In genomic region chr4:76058888-76059426, GRCh38 we compare ENCODE assay signal across 14 cellular contexts. TPM values are rescaled to one million over a fixed set of nuclear protein-coding genes. Genes with fewer than 3 reads are reported as not detected.
DNase-seq lines count a peak whose midpoint lies in the region; ATAC-seq and TF ChIP-seq lines count a peak whose summit lies in the region.
"Had no signal": no experiment of that assay in that cellular context is flagged by ENCODE, and none has a peak within 500 bp of the region (broad histone marks: within the 10 kb centered on the region; RNA-seq: fewer than 3 reads in every experiment).

No MANE protein-coding gene starts in this region.

- peak overlapping the region; percentile 93 for H3K27ac Mint-ChIP-seq in activated T-cell treated with anti-CD3 and anti-CD28 coated beads, Interleukin-2, amount 50 U/mL, for 72 hours
- H3K27ac Mint-ChIP-seq in stimulated activated naive B cell treated with anti-CD40 and anti-IgM and Interleukin-4, amounts not matched to agents 10 μg/mL and 1 μg/mL and 100 μg/mL, for 72 hours: peak overlapping the region; percentile 25
- H3K27ac Mint-ChIP-seq: endodermal cell had no signal

- ATAC-seq in activated T-cell treated with anti-CD3 and anti-CD28 coated beads, Interleukin-2, amount 50 U/mL, for 72 hours (replicated peaks in 1 of 2): peak in 1 of 2 donors; percentile 2
- ATAC-seq in RWPE2 (ENCODE audit: low read depth): no peak
- no peak for ATAC-seq in stimulated activated naive B cell treated with anti-CD40 and anti-IgM and Interleukin-4, amounts not matched to agents 10 μg/mL and 1 μg/mL and 100 μg/mL, for 72 hours (replicated peaks)

- peaks cover 59% of the 10 kb centered on the region for H3K27me3 Mint-ChIP-seq in activated T-cell treated with anti-CD3 and anti-CD28 coated beads, Interleukin-2, amount 50 U/mL, for 72 hours (ENCODE audit: low read depth)
- H3K27me3 Mint-ChIP-seq in stimulated activated naive B cell treated with anti-CD40 and anti-IgM and Interleukin-4, amounts not matched to agents 10 μg/mL and 1 μg/mL and 100 μg/mL, for 72 hours: no peaks in the 10 kb centered on the region

- H3K4me3 ChIP-seq in RWPE2 (ENCODE audit: severe bottlenecking): no peak overlapping the region
- no peak overlapping the region for H3K4me3 ChIP-seq in colonic mucosa
- H3K4me3 ChIP-seq: skin epidermis had no signal

- no peaks in the 10 kb centered on the region for H3K36me3 Mint-ChIP-seq in activated T-cell treated with anti-CD3 and anti-CD28 coated beads, Interleukin-2, amount 50 U/mL, for 72 hours (ENCODE audit: insufficient read depth in 2 of 2)
- peaks cover 0 to 2% of the 10 kb centered on the region in 2 donors for H3K36me3 Mint-ChIP-seq in stimulated activated naive B cell treated with anti-CD40 and anti-IgM and Interleukin-4, amounts not matched to agents 10 μg/mL and 1 μg/mL and 100 μg/mL, for 72 hours
- H3K36me3 Mint-ChIP-seq: activated naive CD4-positive, alpha-beta T cell treated with anti-CD3 and anti-CD28 coated beads, Interleukin-2, amount 50 U/mL, for 72 hours had no signal

- H3K27ac ChIP-seq in RWPE2 (ENCODE audit: poor library complexity, severe bottlenecking) (peak overlapping the region; percentile 67), colonic mucosa (no peak overlapping the region)
- H3K27ac ChIP-seq: skin epidermis had no signal

- no peaks in the 10 kb centered on the region for H3K9me3 ChIP-seq in RWPE2 (ENCODE audit: severe bottlenecking)
- H3K9me3 ChIP-seq in colonic mucosa: no peaks in the 10 kb centered on the region

- no peak overlapping the region for H3K9ac ChIP-seq in colonic mucosa (ENCODE audit: low read depth in 2 of 2, low read length in 2 of 2)

- intact Hi-C loops in colonic mucosa (cut with DNase I): no loop called here

- H3K4me1 Mint-ChIP-seq in activated T-cell treated with anti-CD3 and anti-CD28 coated beads, Interleukin-2, amount 50 U/mL, for 72 hours (ENCODE audit: low read depth): peaks cover 74% of the 10 kb centered on the region
- H3K4me1 Mint-ChIP-seq in stimulated activated naive B cell treated with anti-CD40 and anti-IgM and Interleukin-4, amounts not matched to agents 10 μg/mL and 1 μg/mL and 100 μg/mL, for 72 hours: peaks cover 40 to 64% of the 10 kb centered on the region in 2 donors

- peak overlapping the region; percentile 63 to 70 for H3K4me3 Mint-ChIP-seq in activated T-cell treated with anti-CD3 and anti-CD28 coated beads, Interleukin-2, amount 50 U/mL, for 72 hours
- no peak overlapping the region for H3K4me3 Mint-ChIP-seq in stimulated activated naive B cell treated with anti-CD40 and anti-IgM and Interleukin-4, amounts not matched to agents 10 μg/mL and 1 μg/mL and 100 μg/mL, for 72 hours
- H3K4me3 Mint-ChIP-seq: endodermal cell had no signal

- DNase-seq in activated T-cell treated with anti-CD3 and anti-CD28 coated beads, Interleukin-2, amount 50 U/mL, for 72 hours: no peak
- DNase-seq in activated T-cell treated with anti-CD3 and anti-CD28 coated beads, Interleukin-2, amount 50 U/mL, for 1 hour: no peak
- DNase-seq in RWPE2 (ENCODE audit: low spot score) (no peak), colonic mucosa (peak; percentile 69), 8988T (no peak), hepatic stellate cell (ENCODE audit: low spot score) (no peak), NCI-H82 treated with DMSO at 0.1 percent for 48 hours (lab: John Stamatoyannopoulos, UW; ENCODE audit: unreplicated experiment) (no peak)
- DNase-seq in stimulated activated naive B cell treated with anti-CD40 and anti-IgM and Interleukin-4, amounts not matched to agents 10 μg/mL and 1 μg/mL and 100 μg/mL, for 72 hours: no peak
- DNase-seq: DMS153, endodermal cell, NCI-H510A treated with DMSO at 0.1 percent for 48 hours, T-helper 9 cell had no signal

- H3K36me3 ChIP-seq in RWPE2 (ENCODE audit: low read depth): no peaks in the 10 kb centered on the region
- H3K36me3 ChIP-seq in colonic mucosa: no peaks in the 10 kb centered on the region

- no peaks in the 10 kb centered on the region for H3K9me3 Mint-ChIP-seq in activated T-cell treated with anti-CD3 and anti-CD28 coated beads, Interleukin-2, amount 50 U/mL, for 72 hours
- H3K9me3 Mint-ChIP-seq in stimulated activated naive B cell treated with anti-CD40 and anti-IgM and Interleukin-4, amounts not matched to agents 10 μg/mL and 1 μg/mL and 100 μg/mL, for 72 hours: no peaks in the 10 kb centered on the region
- H3K9me3 Mint-ChIP-seq: endodermal cell had no signal

- no peaks in the 10 kb centered on the region for H3K27me3 ChIP-seq in RWPE2 (ENCODE audit: insufficient read depth, poor library complexity, severe bottlenecking)
- no peaks in the 10 kb centered on the region for H3K27me3 ChIP-seq in colonic mucosa

- H3K4me1 ChIP-seq in RWPE2 (ENCODE audit: insufficient read depth, poor library complexity, severe bottlenecking) (peaks cover 26% of the 10 kb centered on the region), colonic mucosa (no peaks in the 10 kb centered on the region)

- TF ChIP-seq CTCF in RWPE2 (IDR thresholded peaks at IDR 0.05; ENCODE audit: poor library complexity, severe bottlenecking) (no peak), colonic mucosa (IDR thresholded peaks at IDR 0.05) (no peak)

RNA-seq across cellular contexts. Expression of gene ART3, which starts 15.6 kb away (rescaled TPM):
- total RNA-seq in activated T-cell treated with anti-CD3 and anti-CD28 coated beads, Interleukin-2, amount 50 U/mL, for 72 hours: not detected
- 1 to 10 TPM; 1.6 to 1.8 TPM for total RNA-seq in colonic mucosa

RNA-seq across cellular contexts. Expression of gene CXCL11, which starts 23.1 kb away (rescaled TPM):
- under 1 TPM in 1 of 2 donors, not detected in 1; 0.19 TPM for total RNA-seq in activated T-cell treated with anti-CD3 and anti-CD28 coated beads, Interleukin-2, amount 50 U/mL, for 72 hours
- not detected for total RNA-seq in colonic mucosa
- total RNA-seq: endodermal cell had no signal

RNA-seq across cellular contexts. Expression of gene CXCL10, which starts 35.7 kb away (rescaled TPM):
- 1 to 10 TPM in 1 of 2 donors, under 1 TPM in 1; 0.62 to 2.9 TPM for total RNA-seq in activated T-cell treated with anti-CD3 and anti-CD28 coated beads, Interleukin-2, amount 50 U/mL, for 72 hours
- under 1 TPM; 0.72 to 0.90 TPM for total RNA-seq in colonic mucosa
- total RNA-seq: endodermal cell had no signal

RNA-seq across cellular contexts. Expression of gene CXCL9, which starts 51.6 kb away (rescaled TPM):
- 1 to 10 TPM in 1 of 2 donors, under 1 TPM in 1; 0.94 to 2.7 TPM for total RNA-seq in activated T-cell treated with anti-CD3 and anti-CD28 coated beads, Interleukin-2, amount 50 U/mL, for 72 hours
- 1 to 10 TPM in 1 of 2 donors, under 1 TPM in 1; 0.52 to 1.1 TPM for total RNA-seq in colonic mucosa
- total RNA-seq: endodermal cell had no signal

Comparison
In these comparisons a context has a peak if more than half of its experiments do, and no peak if none do; other contexts are left out.
1. H3K4me3 Mint-ChIP-seq: peak in activated T-cell treated with anti-CD3 and anti-CD28 coated beads, Interleukin-2, amount 50 U/mL, for 72 hours (2 of 2); none in stimulated activated naive B cell treated with anti-CD40 and anti-IgM and Interleukin-4, amounts not matched to agents 10 μg/mL and 1 μg/mL and 100 μg/mL, for 72 hours (0 of 2).